ENCODE assay signal across 25 cellular contexts in genomic region chr4:8862334-8862733, GRCh38. TPM values are rescaled to one million over a fixed set of nuclear protein-coding genes. Genes with fewer than 3 reads are reported as not detected.
"Had no signal": no experiment of that assay in that cellular context is flagged by ENCODE, and none has a peak within 500 bp of the region (broad histone marks: within the 10 kb centered on the region; RNA-seq: fewer than 3 reads in every experiment).

No MANE protein-coding gene starts in this region.

- H3K27me3 ChIP-seq: MG63 had no signal

- H3K4me2 ChIP-seq: SK-N-SH had no signal

- H3K9ac ChIP-seq: SK-N-SH had no signal

- H3K9me3 ChIP-seq: MG63, SK-N-SH had no signal

- FAIRE-seq: HepG2 had no signal

- DNase-seq: IMR-90, Karpas-422, KG1, MG63, NCI-H1092, NCI-H1417 treated with DMSO at 0.1 percent for 48 hours, NCI-H146, NCI-H187, NCI-H2029, NCI-H2081 treated with DMSO at 0.1 percent for 48 hours, NCI-H2171, NCI-H226, NCI-H446, NCI-H510A, NCI-H524 treated with DMSO at 0.1 percent for 48 hours, NCI-H69, NCI-H774, PC-3, SHP77, SK-N-SH had no signal

- H3K27ac ChIP-seq: RWPE1 had no signal

- H3K4me3 ChIP-seq: MG63 had no signal

- H3K36me3 ChIP-seq: MG63 had no signal

- ATAC-seq: HepG2, Panc1, PC-3 had no signal

RNA-seq across cellular contexts. Expression of gene HMX1, which starts 9.3 kb away (rescaled TPM):
- total RNA-seq: HepG2, HT1080, IMR-90, OCI-LY7, PC-3 had no signal
- polyA plus RNA-seq: HepG2, IMR-90 had no signal
